8 cellular contexts compared by ENCODE assay signal in genomic region chr1:17759114-17759513, GRCh38. TPM values are rescaled to one million over a fixed set of nuclear protein-coding genes. Genes with fewer than 3 reads are reported as not detected.
DNase-seq lines count a peak whose midpoint lies in the region; ATAC-seq, FAIRE-seq and TF ChIP-seq lines count a peak whose summit lies in the region.
"Had no signal": no experiment of that assay in that cellular context is flagged by ENCODE, and none has a peak within 500 bp of the region (broad histone marks: within the 10 kb centered on the region; RNA-seq: fewer than 3 reads in every experiment).

No MANE protein-coding gene starts in this region.

- H2AFZ ChIP-seq in PC-3 (ENCODE audit: low read length) (no peak overlapping the region), keratinocyte (ENCODE audit: control insufficient read depth, low read length) (no peak overlapping the region)

- intact Hi-C loops in PC-3 (cut with micrococcal nuclease) = no loop called here

- H3K36me3 ChIP-seq in PC-3 (ENCODE audit: low read depth, low read length) = no peaks in the 10 kb centered on the region
- no peaks in the 10 kb centered on the region for H3K36me3 ChIP-seq in keratinocyte (ENCODE audit: control insufficient read depth in 2 of 2, extremely low read depth in 1 of 2, insufficient read depth in 2 of 2, low read length in 2 of 2)

- H3K4me3 Mint-ChIP-seq in T-helper 2 cell treated with Interferon-gamma antibody and Interleukin-4, amounts not matched to agents 5 μg/mL and 100 μg/mL, for 36 hours = no peak overlapping the region

- H3K27me3 Mint-ChIP-seq in T-helper 2 cell treated with Interferon-gamma antibody and Interleukin-4, amounts not matched to agents 5 μg/mL and 100 μg/mL, for 36 hours (ENCODE audit: low read depth) = no peaks in the 10 kb centered on the region

- H3K9me2 ChIP-seq in PC-3 (replicated peaks; ENCODE audit: low read length) = no peaks in the 10 kb centered on the region

- no peaks in the 10 kb centered on the region for H3K36me3 Mint-ChIP-seq in T-helper 2 cell treated with Interferon-gamma antibody and Interleukin-4, amounts not matched to agents 5 μg/mL and 100 μg/mL, for 36 hours (ENCODE audit: low read depth)

- H3K9me1 ChIP-seq in keratinocyte (ENCODE audit: control insufficient read depth, extremely low read depth, insufficient read depth, low read length) = no peaks in the 10 kb centered on the region

- no peaks in the 10 kb centered on the region for H3F3A ChIP-seq in PC-3 (ENCODE audit: low read length, unreplicated experiment)

- H3K4me2 ChIP-seq in PC-3 (ENCODE audit: low read length) (no peak overlapping the region), keratinocyte (ENCODE audit: control insufficient read depth, extremely low read depth, insufficient read depth, low read depth, low read length) (no peak overlapping the region)

- no peak overlapping the region for H3K27ac Mint-ChIP-seq in T-helper 2 cell treated with Interferon-gamma antibody and Interleukin-4, amounts not matched to agents 5 μg/mL and 100 μg/mL, for 36 hours

- H3K4me1 Mint-ChIP-seq in T-helper 2 cell treated with Interferon-gamma antibody and Interleukin-4, amounts not matched to agents 5 μg/mL and 100 μg/mL, for 36 hours (ENCODE audit: low read depth) = no peaks in the 10 kb centered on the region

- H3K4me1 ChIP-seq in PC-3 (ENCODE audit: insufficient read depth, low read length) (no peaks in the 10 kb centered on the region), keratinocyte (ENCODE audit: control insufficient read depth, extremely low read depth, insufficient read depth, low read length) (no peaks in the 10 kb centered on the region)

- H3K4me3 ChIP-seq in PC-3 (ENCODE audit: low read length) (no peak overlapping the region), keratinocyte (ENCODE audit: control insufficient read depth in 2 of 3, extremely low read depth in 1 of 3, insufficient read depth in 2 of 3, low read depth in 1 of 3, low read length in 3 of 3) (no peak overlapping the region)

- no peak for ATAC-seq in PC-3

- H3K9me3 ChIP-seq in PC-3 (ENCODE audit: low read length) (peaks cover 23% of the 10 kb centered on the region), keratinocyte (ENCODE audit: control insufficient read depth, low read depth, low read length) (peaks cover 9% of the 10 kb centered on the region)

- H3K27me3 ChIP-seq in PC-3 (ENCODE audit: low read length) (no peaks in the 10 kb centered on the region), keratinocyte (ENCODE audit: control insufficient read depth, extremely low read depth, insufficient read depth, low read length) (no peaks in the 10 kb centered on the region)

- FAIRE-seq in keratinocyte (lab: Jason Lieb, UNC) = no peak

- BruUV-seq in PC-3 (replicated peaks; lab: Mats Ljungman, UMichigan) = no TSS peak

- peaks cover 45% of the 10 kb centered on the region for H3K9me3 Mint-ChIP-seq in T-helper 2 cell treated with Interferon-gamma antibody and Interleukin-4, amounts not matched to agents 5 μg/mL and 100 μg/mL, for 36 hours

- no peaks in the 10 kb centered on the region for H3K79me2 ChIP-seq in PC-3 (ENCODE audit: low read length)
- no peaks in the 10 kb centered on the region for H3K79me2 ChIP-seq in keratinocyte (ENCODE audit: control insufficient read depth, insufficient read depth, low read length)

- H3K9ac ChIP-seq in PC-3 (ENCODE audit: low read length) (no peak overlapping the region), keratinocyte (ENCODE audit: control insufficient read depth, extremely low read depth, insufficient read depth, low read length) (no peak overlapping the region)

- POLR2A ChIA-PET in PC-3 (lab: Charles Lee; ENCODE audit: unreplicated experiment) = no interaction called here

- dilution Hi-C loops in keratinocyte (cut with MboI; ENCODE audit: extremely low pct_ligation_motif_present, low sequenced_read_pairs) = no loop called here

- CTCF ChIA-PET in PC-3 (lab: Charles Lee) = no interaction called here

- TF ChIP-seq CTCF in GM12873 (IDR thresholded peaks at IDR 0.05; ENCODE audit: insufficient read depth, low read depth, low read length, missing control alignments) (peak; percentile 44), PC-3 (conservative IDR thresholded peaks at IDR 0.05; ENCODE audit: low read depth, low read length) (peak; percentile 31), keratinocyte (optimal IDR thresholded peaks at IDR 0.05 in 1 of 3, IDR thresholded peaks at IDR 0.05 in 1 of 3, conservative IDR thresholded peaks at IDR 0.05 in 1 of 3; ENCODE audit: extremely low read depth in 1 of 3, insufficient read depth in 2 of 3, low read length in 3 of 3) (peak in 2 of 3 experiments; percentile 16 to 23)

- H3K27ac ChIP-seq in PC-3 (ENCODE audit: low read length) = no peak overlapping the region
- no peak overlapping the region for H3K27ac ChIP-seq in keratinocyte (ENCODE audit: control insufficient read depth, insufficient read depth, low read length)
- H3K27ac ChIP-seq in caudate nucleus (ENCODE audit: low read depth, low read length) = no peak overlapping the region
- no peak overlapping the region for H3K27ac ChIP-seq in substantia nigra (ENCODE audit: low read depth, low read length, poor library complexity, severe bottlenecking)

- DNase-seq in COLO668 (lab: John Stamatoyannopoulos, UW; ENCODE audit: unreplicated experiment) (peak; percentile 32), PC-3 (no peak), keratinocyte (ENCODE audit: low read depth, low spot score) (no peak), caudate nucleus (lab: John Stamatoyannopoulos, UW) (no peak), substantia nigra (lab: John Stamatoyannopoulos, UW) (no peak)
- DNase-seq in T-helper 2 cell treated with Interferon-gamma antibody and Interleukin-4, amounts not matched to agents 5 μg/mL and 100 μg/mL, for 36 hours (ENCODE audit: low spot score) = no peak
- DNase-seq: nucleus accumbens had no signal

- H4K20me1 ChIP-seq in PC-3 (ENCODE audit: low read length) = no peaks in the 10 kb centered on the region
- H4K20me1 ChIP-seq in keratinocyte (ENCODE audit: control insufficient read depth, extremely low read depth, insufficient read depth, low read length) = no peaks in the 10 kb centered on the region

RNA-seq across cellular contexts. Expression of gene ACTL8, which starts 4.0 kb away (rescaled TPM):
- total RNA-seq in PC-3 (2014; rRNA removed) = not detected in 2 replicates
- not detected in 3 replicates for polyA plus RNA-seq in keratinocyte
- not detected for polyA plus RNA-seq in keratinocyte (2011; ENCODE audit: low read depth)
- not detected in 2 replicates for polyA plus RNA-seq in keratinocyte (2011; cell fraction: cytosol; rRNA removed)
- not detected in 2 replicates for polyA plus RNA-seq in keratinocyte (2011; cell fraction: nucleus; rRNA removed)
- not detected in 2 replicates for polyA plus RNA-seq in keratinocyte (2012; ENCODE audit: low replicate concordance)
- not detected in 3 replicates for polyA minus RNA-seq in keratinocyte
- polyA minus RNA-seq in keratinocyte (2011; cell fraction: cytosol; rRNA and poly(A)+ RNA removed) = not detected
- polyA minus RNA-seq in keratinocyte (2011; cell fraction: nucleus; rRNA and poly(A)+ RNA removed) = not detected in 2 replicates
